ENCODE assay signal across 26 cellular contexts in the genomic region with DNA sequence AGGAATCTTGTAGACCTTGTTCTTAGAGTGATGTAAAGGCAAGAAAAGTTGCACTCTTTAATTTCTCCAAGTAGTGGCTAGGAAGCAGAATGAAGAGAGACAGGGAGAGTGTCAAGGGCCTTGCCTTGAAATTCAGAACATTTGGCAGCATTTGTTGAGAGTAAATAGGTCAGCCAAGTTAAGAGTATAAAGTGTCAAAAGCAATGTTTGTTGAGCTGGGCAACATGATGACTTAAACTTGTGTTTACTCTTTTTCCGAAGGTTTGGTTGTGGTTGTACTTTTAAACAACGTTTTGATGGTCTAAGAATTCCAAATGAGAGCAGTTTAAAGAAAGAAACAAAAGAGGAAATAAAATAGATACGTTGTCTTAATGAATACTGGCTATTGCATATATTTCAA.
A peak's percentile ranks its signal among the peaks of the same experiment; 100 is the strongest.
DNase-seq lines count a peak whose midpoint lies in the region; ATAC-seq and TF ChIP-seq lines count a peak whose summit lies in the region.
"Had no signal": no experiment of that assay in that cellular context is flagged by ENCODE, and none has a peak within 500 bp of the region (broad histone marks: within the 10 kb centered on the region; RNA-seq: fewer than 3 reads in every experiment).

No MANE protein-coding gene starts in this region.

- no peak for TF ChIP-seq POLR2A in right lobe of liver (IDR thresholded peaks at IDR 0.05)

- no peaks in the 10 kb centered on the region for H3K36me3 Mint-ChIP-seq in stimulated activated memory B cell treated with anti-CD40 and anti-IgM and Interleukin-4, amounts not matched to agents 10 μg/mL and 1 μg/mL and 100 μg/mL, for 72 hours
- H3K36me3 Mint-ChIP-seq: CD8-positive, alpha-beta T cell had no signal

- H3K9me3 ChIP-seq in right lobe of liver (no peaks in the 10 kb centered on the region), right atrium auricular region (no peaks in the 10 kb centered on the region)
- H3K9me3 ChIP-seq: SJSA1 had no signal

- no peaks in the 10 kb centered on the region for H3K27me3 ChIP-seq in right lobe of liver
- no peaks in the 10 kb centered on the region for H3K27me3 ChIP-seq in right atrium auricular region
- H3K27me3 ChIP-seq: SJSA1 had no signal

- intact Hi-C loops in right lobe of liver (cut with DNase I) = no loop called here

- ATAC-seq in right lobe of liver = peak; percentile 79 to 82 (median 80)
- no peak for ATAC-seq in stimulated activated memory B cell treated with anti-CD40 and anti-IgM and Interleukin-4, amounts not matched to agents 10 μg/mL and 1 μg/mL and 100 μg/mL, for 72 hours
- ATAC-seq: CD8-positive, alpha-beta T cell had no signal

- DNase-seq in DMS53 (lab: John Stamatoyannopoulos, UW) = peak; percentile 8
- no peak for DNase-seq in DMS53 treated with DMSO at 0.1 percent for 48 hours (lab: John Stamatoyannopoulos, UW; ENCODE audit: unreplicated experiment)
- peak; percentile 9 for DNase-seq in choroid plexus epithelial cell (ENCODE audit: low read depth)
- DNase-seq in right lobe of liver = no peak
- DNase-seq in renal cortical epithelial cell (ENCODE audit: low read depth) = peak; percentile 36
- no peak for DNase-seq in right atrium auricular region (ENCODE audit: low spot score)
- no peak for DNase-seq in MV-4-11 (lab: John Stamatoyannopoulos, UW)
- DNase-seq: CD8-positive, alpha-beta T cell; GM23248; H7; Karpas-422; NCI-H1092 treated with DMSO at 0.1 percent for 48 hours; NCI-H1436; NCI-H187; NCI-H2081 treated with DMSO at 0.1 percent for 48 hours; NCI-H2171 treated with DMSO at 0.1 percent for 48 hours; NCI-H446; NCI-H524 treated with DMSO at 0.1 percent for 48 hours; NCI-H774; Right ventricle myocardium superior; RPMI8226 had no signal

- no peaks in the 10 kb centered on the region for H3K9me3 Mint-ChIP-seq in stimulated activated memory B cell treated with anti-CD40 and anti-IgM and Interleukin-4, amounts not matched to agents 10 μg/mL and 1 μg/mL and 100 μg/mL, for 72 hours
- H3K9me3 Mint-ChIP-seq: CD8-positive, alpha-beta T cell had no signal

- TF ChIP-seq CTCF in choroid plexus epithelial cell (conservative IDR thresholded peaks at IDR 0.05; ENCODE audit: low read depth, low read length) (no peak), right lobe of liver (IDR thresholded peaks at IDR 0.05) (no peak), right atrium auricular region (IDR thresholded peaks at IDR 0.05) (no peak)

- H3K27ac ChIP-seq in right lobe of liver (peak overlapping the region in 1 of 3 donors; percentile 16), right atrium auricular region (no peak overlapping the region)
- H3K27ac ChIP-seq: 22Rv1, C4-2B, GM23248, SJSA1 had no signal

- H3K4me1 ChIP-seq in right lobe of liver = peaks cover 0 to 30% (median 12%) of the 10 kb centered on the region in 4 donors
- no peaks in the 10 kb centered on the region for H3K4me1 ChIP-seq in right atrium auricular region

- no peaks in the 10 kb centered on the region for H3K4me1 Mint-ChIP-seq in stimulated activated memory B cell treated with anti-CD40 and anti-IgM and Interleukin-4, amounts not matched to agents 10 μg/mL and 1 μg/mL and 100 μg/mL, for 72 hours
- H3K4me1 Mint-ChIP-seq: B cell had no signal

- 7% methylated on average over 3 of the region's 3 CpGs for WGBS in right lobe of liver (ENCODE audit: insufficient coverage, low coverage, low lambda C conversion rate, missing lambda C conversion rate)

- H3K27me3 Mint-ChIP-seq in stimulated activated memory B cell treated with anti-CD40 and anti-IgM and Interleukin-4, amounts not matched to agents 10 μg/mL and 1 μg/mL and 100 μg/mL, for 72 hours = peaks cover 5% of the 10 kb centered on the region
- H3K27me3 Mint-ChIP-seq: B cell had no signal

- H3K4me3 Mint-ChIP-seq in stimulated activated memory B cell treated with anti-CD40 and anti-IgM and Interleukin-4, amounts not matched to agents 10 μg/mL and 1 μg/mL and 100 μg/mL, for 72 hours = no peak overlapping the region
- H3K4me3 Mint-ChIP-seq: B cell; CD8-positive, alpha-beta T cell had no signal

- H3K4me3 ChIP-seq in choroid plexus epithelial cell (ENCODE audit: low read depth, low read length) (no peak overlapping the region), right lobe of liver (no peak overlapping the region), right atrium auricular region (no peak overlapping the region)
- H3K4me3 ChIP-seq: GM23248, SJSA1 had no signal

- no peak overlapping the region for H3K27ac Mint-ChIP-seq in stimulated activated memory B cell treated with anti-CD40 and anti-IgM and Interleukin-4, amounts not matched to agents 10 μg/mL and 1 μg/mL and 100 μg/mL, for 72 hours
- H3K27ac Mint-ChIP-seq: B cell; CD8-positive, alpha-beta T cell had no signal

- H3K36me3 ChIP-seq in right lobe of liver (no peaks in the 10 kb centered on the region), right atrium auricular region (no peaks in the 10 kb centered on the region)

Comparison
In these comparisons a context has a peak if more than half of its experiments do, and no peak if none do; other contexts are left out.
1. DNase-seq: peak in DMS53 (single experiment), choroid plexus epithelial cell (single experiment) and renal cortical epithelial cell (single experiment); none in DMS53 treated with DMSO at 0.1 percent for 48 hours (single experiment), right lobe of liver (0 of 3), right atrium auricular region (single experiment) and MV-4-11 (single experiment).